In genomic region chr6:129345890-129346289, GRCh38 we compare ENCODE assay signal across 18 cellular contexts.
DNase-seq lines count a peak whose midpoint lies in the region; ATAC-seq, FAIRE-seq and TF ChIP-seq lines count a peak whose summit lies in the region.
"Had no signal": no experiment of that assay in that cellular context is flagged by ENCODE, and none has a peak within 500 bp of the region (broad histone marks: within the 10 kb centered on the region; RNA-seq: fewer than 3 reads in every experiment).

No MANE protein-coding gene starts in this region.

- intact Hi-C loops in left ventricle myocardium inferior (cut with micrococcal nuclease) (no loop called here), Right ventricle myocardium inferior (cut with DNase I) (loop anchor here (10.0 kb wide), 1 partner anchor 461 kb away; the partner anchor contains the start of gene LAMA2)

- ATAC-seq in Right ventricle myocardium inferior, result no peak
- ATAC-seq: A549, natural killer cell had no signal

- H3K27ac ChIP-seq in left ventricle myocardium inferior (replicated peaks) (peak overlapping the region; percentile 65), fibroblast of lung (ENCODE audit: insufficient read depth, low read length) (no peak overlapping the region)
- H3K27ac ChIP-seq: A549, colonic mucosa had no signal

- H3K4me1 ChIP-seq in left ventricle myocardium inferior (peaks cover 57% of the 10 kb centered on the region), fibroblast of lung (ENCODE audit: control insufficient read depth, extremely low read depth, insufficient read depth, low read length) (no peaks in the 10 kb centered on the region)
- H3K4me1 ChIP-seq: A549, colonic mucosa had no signal

- H3K9ac ChIP-seq in fibroblast of lung (ENCODE audit: insufficient read depth, low read length), result no peak overlapping the region

- H3K9me3 ChIP-seq in left ventricle myocardium inferior (replicated peaks) (no peaks in the 10 kb centered on the region), fibroblast of lung (ENCODE audit: control insufficient read depth, insufficient read depth, low read depth, low read length) (no peaks in the 10 kb centered on the region)
- H3K9me3 ChIP-seq: A549, colonic mucosa had no signal

- H4K20me1 ChIP-seq in fibroblast of lung (ENCODE audit: control insufficient read depth, extremely low read depth, insufficient read depth, low read length), result no peaks in the 10 kb centered on the region

- H3K79me2 ChIP-seq in fibroblast of lung (ENCODE audit: control insufficient read depth, insufficient read depth, low read length), result no peaks in the 10 kb centered on the region

- in situ Hi-C loops in ACHN (cut with HindIII; ENCODE audit: low pct_ligation_motif_present, low pct_unique_long_range_greater_than_20kb, low sequenced_read_pairs), result no loop called here

- H2AFZ ChIP-seq in fibroblast of lung (ENCODE audit: low read length), result no peak overlapping the region

- DNase-seq in left ventricle myocardium inferior (no peak), Right ventricle myocardium inferior (ENCODE audit: missing footprints) (no peak), RCC 7860 (ENCODE audit: low spot score) (peak; percentile 29), fibroblast of lung (ENCODE audit: low read depth in 2 of 2) (peak; percentile 73 to 87), NCI-H187 treated with DMSO at 0.1 percent for 48 hours (lab: John Stamatoyannopoulos, UW) (no peak), ACHN (no peak), NCI-H1436 (lab: John Stamatoyannopoulos, UW) (no peak)
- no peak for DNase-seq in activated CD4-positive, alpha-beta T cell treated with anti-CD3 and anti-CD28 coated beads for 48 hours
- DNase-seq: activated CD4-positive, alpha-beta T cell treated with anti-CD3 and anti-CD28 coated beads, Interleukin-2, amount 10 ng/mL, durations not matched to agents 24 days and 14 days; activated naive CD8-positive, alpha-beta T cell treated with anti-CD3 and anti-CD28 coated beads, Interleukin-2, amount 10 ng/mL, durations not matched to agents 7 days and 5 days; colonic mucosa; natural killer cell; NCI-H82; SHP77 had no signal

- H3K4me2 ChIP-seq in fibroblast of lung (ENCODE audit: extremely low read depth, insufficient read depth, low read length), result no peak overlapping the region
- H3K4me2 ChIP-seq: A549 had no signal

- no peak for TF ChIP-seq CTCF in left ventricle myocardium inferior (IDR thresholded peaks at IDR 0.05; ENCODE audit: borderline replicate concordance)
- no peak for TF ChIP-seq CTCF in fibroblast of lung (conservative IDR thresholded peaks at IDR 0.05 in 1 of 2, IDR thresholded peaks at IDR 0.05 in 1 of 2; ENCODE audit: low read depth in 1 of 2, low read length in 2 of 2)

- H3K4me3 ChIP-seq in left ventricle myocardium inferior (no peak overlapping the region), fibroblast of lung (replicated peaks in 1 of 4; ENCODE audit: control extremely low read depth in 1 of 4, insufficient read depth in 1 of 4, low read depth in 3 of 4, low read length in 4 of 4) (no peak overlapping the region)
- H3K4me3 ChIP-seq: A549, colonic mucosa, lung had no signal

- FAIRE-seq in RCC 7860 (lab: Jason Lieb, UNC), result no peak
- FAIRE-seq: A549, D721Med, HTR-8/SVneo had no signal

- H3K36me3 ChIP-seq in left ventricle myocardium inferior, result peaks cover 23% of the 10 kb centered on the region
- H3K36me3 ChIP-seq in fibroblast of lung (ENCODE audit: control insufficient read depth, insufficient read depth, low read length), result no peaks in the 10 kb centered on the region
- H3K36me3 ChIP-seq: colonic mucosa had no signal

- no peaks in the 10 kb centered on the region for H3K27me3 ChIP-seq in left ventricle myocardium inferior (ENCODE audit: low read depth)
- no peaks in the 10 kb centered on the region for H3K27me3 ChIP-seq in fibroblast of lung (ENCODE audit: control insufficient read depth, insufficient read depth, low read length)
- H3K27me3 ChIP-seq: colonic mucosa had no signal

Comparison
In these comparisons a context has a peak if more than half of its experiments do, and no peak if none do; other contexts are left out.
1. DNase-seq: peak in RCC 7860 (single experiment) and fibroblast of lung (2 of 2); none in left ventricle myocardium inferior (single experiment), Right ventricle myocardium inferior (single experiment), NCI-H187 treated with DMSO at 0.1 percent for 48 hours (single experiment), ACHN (single experiment), activated CD4-positive, alpha-beta T cell treated with anti-CD3 and anti-CD28 coated beads for 48 hours (single experiment) and NCI-H1436 (single experiment).